In the genomic region with DNA sequence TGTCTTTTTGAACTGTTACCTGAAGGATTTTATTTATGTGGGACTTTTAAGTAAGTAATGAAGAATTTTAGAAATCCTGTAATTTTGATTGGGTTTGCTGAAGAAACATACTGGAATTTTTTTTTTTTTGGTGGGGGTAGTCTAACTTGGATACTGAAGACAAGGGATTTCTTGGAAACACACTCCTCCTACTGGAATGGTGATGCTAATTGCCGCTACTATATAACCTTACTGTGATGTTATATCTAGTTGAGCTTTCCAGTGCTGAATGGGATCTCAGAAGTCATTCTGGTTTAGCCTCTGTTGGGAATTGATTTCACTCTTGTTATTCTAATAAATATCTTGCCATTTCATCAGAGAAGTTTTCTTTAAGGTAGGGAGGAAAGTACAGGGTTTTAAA, we compare ENCODE assay signal across 1 cellular context.
TF ChIP-seq lines count a peak whose summit lies in the region.

No MANE protein-coding gene starts in this region.

TF ChIP-seq in IMR-90, 13 proteins besides CTCF, POLR2A, EP300 and RAD21 (continued from another document):
- TF ChIP-seq, protein P1, sequence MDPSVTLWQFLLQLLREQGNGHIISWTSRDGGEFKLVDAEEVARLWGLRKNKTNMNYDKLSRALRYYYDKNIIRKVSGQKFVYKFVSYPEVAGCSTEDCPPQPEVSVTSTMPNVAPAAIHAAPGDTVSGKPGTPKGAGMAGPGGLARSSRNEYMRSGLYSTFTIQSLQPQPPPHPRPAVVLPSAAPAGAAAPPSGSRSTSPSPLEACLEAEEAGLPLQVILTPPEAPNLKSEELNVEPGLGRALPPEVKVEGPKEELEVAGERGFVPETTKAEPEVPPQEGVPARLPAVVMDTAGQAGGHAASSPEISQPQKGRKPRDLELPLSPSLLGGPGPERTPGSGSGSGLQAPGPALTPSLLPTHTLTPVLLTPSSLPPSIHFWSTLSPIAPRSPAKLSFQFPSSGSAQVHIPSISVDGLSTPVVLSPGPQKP (IDR thresholded peaks at IDR 0.05; ENCODE audit: borderline replicate concordance, low read depth, low read length) = no peak
- no peak for TF ChIP-seq MAZ (IDR thresholded peaks at IDR 0.05; ENCODE audit: borderline replicate concordance, low read depth, low read length)
